In genomic region chrX:136531951-136532350, GRCh38 we compare ENCODE assay signal across 24 cellular contexts. TPM values are rescaled to one million over a fixed set of nuclear protein-coding genes. Genes with fewer than 3 reads are reported as not detected.
DNase-seq lines count a peak whose midpoint lies in the region; ATAC-seq, FAIRE-seq and TF ChIP-seq lines count a peak whose summit lies in the region.
"Had no signal": no experiment of that assay in that cellular context is flagged by ENCODE, and none has a peak within 500 bp of the region (broad histone marks: within the 10 kb centered on the region; RNA-seq: fewer than 3 reads in every experiment).

TSS of gene VGLL1 (plus strand) at chrX:136532215. CDS start at chrX:136536021, 3,806 bp downstream.

- H3K27ac Mint-ChIP-seq in type B pancreatic cell = peak within 1 kb of the TSS; percentile 98
- H3K27ac Mint-ChIP-seq: CD4-positive, CD25-positive, alpha-beta regulatory T cell; H9; HFFc6 had no signal

- peaks cover 6% of the 10 kb centered on the region; the same call in 1 of the 2 replicates for H3K27me3 ChIP-seq in HUES48 (ENCODE audit: control insufficient read depth, insufficient read depth, low read length)
- no peaks in the 10 kb centered on the region for H3K27me3 ChIP-seq in RWPE2 (ENCODE audit: insufficient read depth, poor library complexity, severe bottlenecking)
- H3K27me3 ChIP-seq in keratinocyte (ENCODE audit: control insufficient read depth, extremely low read depth, insufficient read depth, low read length) = no peaks in the 10 kb centered on the region
- H3K27me3 ChIP-seq in aorta (ENCODE audit: control insufficient read depth in 1 of 2, insufficient read depth in 2 of 2, low read length in 1 of 2) = no peaks in the 10 kb centered on the region

- H3K36me3 ChIP-seq in HUES48 (ENCODE audit: control insufficient read depth, insufficient read depth, low read length) = no peaks in the 10 kb centered on the region
- H3K36me3 ChIP-seq in RWPE2 (ENCODE audit: low read depth) = no peaks in the 10 kb centered on the region
- no peaks in the 10 kb centered on the region for H3K36me3 ChIP-seq in keratinocyte (ENCODE audit: control insufficient read depth in 2 of 2, extremely low read depth in 1 of 2, insufficient read depth in 2 of 2, low read length in 2 of 2)
- H3K36me3 ChIP-seq in aorta (ENCODE audit: control insufficient read depth in 1 of 2, insufficient read depth in 2 of 2, low read length in 1 of 2) = no peaks in the 10 kb centered on the region

- no peaks in the 10 kb centered on the region for H3K9me1 ChIP-seq in keratinocyte (ENCODE audit: control insufficient read depth, extremely low read depth, insufficient read depth, low read length)

- H3K4me3 ChIP-seq in HUES48 (ENCODE audit: low read depth, low read length) = no peak within 1 kb of the TSS
- no peak within 1 kb of the TSS for H3K4me3 ChIP-seq in RWPE2 (ENCODE audit: severe bottlenecking)
- no peak within 1 kb of the TSS for H3K4me3 ChIP-seq in keratinocyte (ENCODE audit: control insufficient read depth in 2 of 3, extremely low read depth in 1 of 3, insufficient read depth in 2 of 3, low read depth in 1 of 3, low read length in 3 of 3)
- no peak within 1 kb of the TSS for H3K4me3 ChIP-seq in aorta (ENCODE audit: low read length in 2 of 2)
- H3K4me3 ChIP-seq: GM23248 had no signal

- H3K27ac ChIP-seq in HUES48 (ENCODE audit: low read depth, low read length) = peak within 1 kb of the TSS; percentile 15
- H3K27ac ChIP-seq in RWPE2 (ENCODE audit: poor library complexity, severe bottlenecking) = no peak within 1 kb of the TSS
- no peak within 1 kb of the TSS for H3K27ac ChIP-seq in keratinocyte (ENCODE audit: control insufficient read depth, insufficient read depth, low read length)
- H3K27ac ChIP-seq in aorta (ENCODE audit: low read depth in 1 of 2, low read length in 2 of 2) = no peak within 1 kb of the TSS
- H3K27ac ChIP-seq: GM23248, KMS-11 had no signal

- FAIRE-seq in keratinocyte (lab: Jason Lieb, UNC) = no peak
- FAIRE-seq: GM12891 had no signal

- H3K4me1 Mint-ChIP-seq in type B pancreatic cell (ENCODE audit: unreplicated experiment) = no peaks in the 10 kb centered on the region

- peak; percentile 23; the same call in 1 of the 3 replicates for ATAC-seq in RWPE2 (ENCODE audit: low read depth)
- ATAC-seq in aorta (ENCODE audit: low FRiP score) = no peak

- H2AFZ ChIP-seq in keratinocyte (ENCODE audit: control insufficient read depth, low read length) = no peak within 1 kb of the TSS
- H2AFZ ChIP-seq: GM23248 had no signal

- H3K9me3 ChIP-seq in HUES48 (ENCODE audit: control insufficient read depth, insufficient read depth, low read length) (no peaks in the 10 kb centered on the region), RWPE2 (ENCODE audit: severe bottlenecking) (no peaks in the 10 kb centered on the region), keratinocyte (ENCODE audit: control insufficient read depth, low read depth, low read length) (no peaks in the 10 kb centered on the region), aorta (ENCODE audit: control insufficient read depth, low read length) (no peaks in the 10 kb centered on the region)

- TF ChIP-seq CTCF in RWPE2 (IDR thresholded peaks at IDR 0.05; ENCODE audit: poor library complexity, severe bottlenecking) (no peak), keratinocyte (optimal IDR thresholded peaks at IDR 0.05 in 1 of 3, IDR thresholded peaks at IDR 0.05 in 1 of 3, conservative IDR thresholded peaks at IDR 0.05 in 1 of 3; ENCODE audit: extremely low read depth in 1 of 3, insufficient read depth in 2 of 3, low read length in 3 of 3) (no peak), type B pancreatic cell (conservative IDR thresholded peaks at IDR 0.05) (no peak)

- peak within 1 kb of the TSS; percentile 93 for H3K4me3 Mint-ChIP-seq in type B pancreatic cell
- H3K4me3 Mint-ChIP-seq: CD4-positive, CD25-positive, alpha-beta regulatory T cell; H9; HFFc6 had no signal

- intact Hi-C loops in aorta (cut with DNase I) = no loop called here

- no peaks in the 10 kb centered on the region for H3K79me2 ChIP-seq in keratinocyte (ENCODE audit: control insufficient read depth, insufficient read depth, low read length)

- peak within 1 kb of the TSS; percentile 17 for H3K4me2 ChIP-seq in keratinocyte (ENCODE audit: control insufficient read depth, extremely low read depth, insufficient read depth, low read depth, low read length)
- H3K4me2 ChIP-seq: KMS-11 had no signal

- 78 to 93% methylated on average over 3 of the region's 3 CpGs for WGBS in aorta, 2 donors

- dilution Hi-C loops in keratinocyte (cut with MboI; ENCODE audit: extremely low pct_ligation_motif_present, low sequenced_read_pairs) = no loop called here

- no peaks in the 10 kb centered on the region for H3K4me1 ChIP-seq in HUES48 (ENCODE audit: control insufficient read depth, insufficient read depth, low read length)
- no peaks in the 10 kb centered on the region for H3K4me1 ChIP-seq in RWPE2 (ENCODE audit: insufficient read depth, poor library complexity, severe bottlenecking)
- H3K4me1 ChIP-seq in keratinocyte (ENCODE audit: control insufficient read depth, extremely low read depth, insufficient read depth, low read length) = peaks cover 8% of the 10 kb centered on the region
- no peaks in the 10 kb centered on the region for H3K4me1 ChIP-seq in aorta (ENCODE audit: control insufficient read depth in 1 of 2, insufficient read depth in 2 of 2, low read length in 2 of 2)

- DNase-seq in RWPE2 (ENCODE audit: low spot score) = no peak
- DNase-seq in keratinocyte (ENCODE audit: low read depth, low spot score) = no peak
- DNase-seq in type B pancreatic cell (ENCODE audit: extremely low spot score, unreplicated experiment) = no peak
- DNase-seq in HK-2 (ENCODE audit: unreplicated experiment) = no peak
- DNase-seq in NCI-H187 (lab: John Stamatoyannopoulos, UW) = no peak
- no peak for DNase-seq in NOMO-1 treated with dmso at 0.1 percent for 144 hours (lab: John Stamatoyannopoulos, UW; ENCODE audit: unreplicated experiment)
- no peak for DNase-seq in aorta
- DNase-seq: CD4-positive, CD25-positive, alpha-beta regulatory T cell; DMS 273 treated with DMSO at 0.1 percent for 48 hours; DND-41; GM23248; H9; HFFc6; NCI-H1105; NCI-H2081; NCI-H2171; NCI-H345; NCI-H524 treated with DMSO at 0.1 percent for 48 hours had no signal

- peaks cover 5% of the 10 kb centered on the region for H3K36me3 Mint-ChIP-seq in type B pancreatic cell
- H3K36me3 Mint-ChIP-seq: CD4-positive, CD25-positive, alpha-beta regulatory T cell had no signal

- H3K9ac ChIP-seq in HUES48 (ENCODE audit: low read depth, low read length) (no peak within 1 kb of the TSS), keratinocyte (ENCODE audit: control insufficient read depth, extremely low read depth, insufficient read depth, low read length) (no peak within 1 kb of the TSS)
- H3K9ac ChIP-seq: GM23248, KMS-11 had no signal

- H3K27me3 Mint-ChIP-seq in type B pancreatic cell = no peaks in the 10 kb centered on the region

- H4K20me1 ChIP-seq in keratinocyte (ENCODE audit: control insufficient read depth, extremely low read depth, insufficient read depth, low read length) = no peaks in the 10 kb centered on the region

- H3K9me3 Mint-ChIP-seq in type B pancreatic cell = peaks cover 10% of the 10 kb centered on the region
- H3K9me3 Mint-ChIP-seq: HFFc6 had no signal

RNA-seq across cellular contexts. Expression of gene VGLL1, which starts in this region (rescaled TPM):
- 4.1 to 6.7 TPM (median 6.4 TPM) in 3 replicates for polyA plus RNA-seq in keratinocyte
- 3.4 TPM for polyA plus RNA-seq in keratinocyte (2011; ENCODE audit: low read depth)
- 5.7 and 8.3 TPM in 2 replicates for polyA plus RNA-seq in keratinocyte (2011; cell fraction: cytosol; rRNA removed)
- polyA plus RNA-seq in keratinocyte (2011; cell fraction: nucleus; rRNA removed) = 3.2 and 4.2 TPM in 2 replicates
- polyA plus RNA-seq in keratinocyte (2012; ENCODE audit: low replicate concordance) = 7.9 and 13.1 TPM in 2 replicates
- polyA minus RNA-seq in keratinocyte = 6.9 to 19.2 TPM (median 9.7 TPM) in 3 replicates
- 4.0 TPM for polyA minus RNA-seq in keratinocyte (2011; cell fraction: cytosol; rRNA and poly(A)+ RNA removed)
- polyA minus RNA-seq in keratinocyte (2011; cell fraction: nucleus; rRNA and poly(A)+ RNA removed) = 1.6 and 2.6 TPM in 2 replicates
- 22.6 and 78.4 TPM in 2 replicates for total RNA-seq in type B pancreatic cell (ENCODE audit: low replicate concordance)
- total RNA-seq in aorta = not detected
- polyA plus RNA-seq in aorta = not detected
- total RNA-seq: CD4-positive, CD25-positive, alpha-beta regulatory T cell; G401; GM23248; H9; HFFc6; SK-MEL-5 had no signal
- polyA plus RNA-seq: BJ; CD4-positive, CD25-positive, alpha-beta regulatory T cell; GM23248 had no signal

Comparison
In these comparisons a context has a peak if more than half of its experiments do, and no peak if none do; other contexts are left out.
1. RNA of gene VGLL1 (total RNA-seq): 22.6 to 78.4 TPM in type B pancreatic cell; not detected in aorta; every median in the first group is over 10 times any median in the second.